Comparison of ENCODE assay signal across 35 cellular contexts in genomic region chr5:169070413-169070812, GRCh38.
"Had no signal": no experiment of that assay in that cellular context is flagged by ENCODE, and none has a peak within 500 bp of the region (broad histone marks: within the 10 kb centered on the region; RNA-seq: fewer than 3 reads in every experiment).

No MANE protein-coding gene starts in this region.

- H3K4me3 ChIP-seq: PC-9 had no signal

- H3K27ac ChIP-seq: PC-9, RWPE1, VCaP had no signal

- H2AFZ ChIP-seq: PC-9 had no signal

- DNase-seq: activated B cell treated with CpG ODN at 0.5 μM for 24 hours; activated CD4-positive, alpha-beta memory T cell treated with anti-CD3 and anti-CD28 coated beads, Interleukin-2, amount 10 ng/mL, durations not matched to agents 7 days and 5 days; activated CD4-positive, alpha-beta T cell treated with anti-CD3 and anti-CD28 coated beads for 4 hours; activated CD4-positive, alpha-beta T cell treated with anti-CD3 and anti-CD28 coated beads, Interleukin-2, amount 50 U/mL, for 1 hour; activated CD4-positive, CD25-positive, alpha-beta regulatory T cell treated with anti-CD3 and anti-CD28 coated beads, Interleukin-2, amount 50 U/mL, for 72 hours; activated CD8-positive, alpha-beta memory T cell treated with anti-CD3 and anti-CD28 coated beads for 24 hours; activated CD8-positive, alpha-beta memory T cell treated with anti-CD3 and anti-CD28 coated beads, Interleukin-2, amount 10 ng/mL, durations not matched to agents 7 days and 5 days; activated CD8-positive, alpha-beta memory T cell treated with anti-CD3 and anti-CD28 coated beads, Interleukin-2, amount 50 U/mL, for 48 hours; activated effector memory CD4-positive, alpha-beta T cell treated with Interleukin-2 at 50 U/mL for 16 hours; activated naive CD4-positive, alpha-beta T cell treated with anti-CD3 and anti-CD28 coated beads, Interleukin-2, amount 10 ng/mL, durations not matched to agents 7 days and 5 days; activated naive CD8-positive, alpha-beta T cell treated with anti-CD3 and anti-CD28 coated beads, Interleukin-2, amount 50 U/mL, for 24 hours; activated T-cell treated with anti-CD3 and anti-CD28 coated beads, Interleukin-2, amount 50 U/mL, for 48 hours; anterior cingulate cortex; central memory CD4-positive, alpha-beta T cell; Karpas-422; KBM-7; MM.1S; MV-4-11; NCI-H1092; NCI-H146; NCI-H187; NCI-H2029 treated with DMSO at 0.1 percent for 48 hours; NCI-H2107; NCI-H2171; NCI-H510A; NCI-H526; NCI-H748 treated with DMSO at 0.1 percent for 48 hours; PC-9; SW 1271; T-helper 1 cell; T-helper 2 cell; T-helper 9 cell had no signal

- FAIRE-seq: RCC 7860 had no signal

- ATAC-seq: activated CD8-positive, alpha-beta memory T cell treated with anti-CD3 and anti-CD28 coated beads, Interleukin-2, amount 10 ng/mL, durations not matched to agents 7 days and 5 days; activated naive CD8-positive, alpha-beta T cell treated with anti-CD3 and anti-CD28 coated beads, Interleukin-2, amount 50 U/mL, for 24 hours had no signal

- H3K4me2 ChIP-seq: PC-9 had no signal
